8 cellular contexts compared by ENCODE assay signal in the genomic region with DNA sequence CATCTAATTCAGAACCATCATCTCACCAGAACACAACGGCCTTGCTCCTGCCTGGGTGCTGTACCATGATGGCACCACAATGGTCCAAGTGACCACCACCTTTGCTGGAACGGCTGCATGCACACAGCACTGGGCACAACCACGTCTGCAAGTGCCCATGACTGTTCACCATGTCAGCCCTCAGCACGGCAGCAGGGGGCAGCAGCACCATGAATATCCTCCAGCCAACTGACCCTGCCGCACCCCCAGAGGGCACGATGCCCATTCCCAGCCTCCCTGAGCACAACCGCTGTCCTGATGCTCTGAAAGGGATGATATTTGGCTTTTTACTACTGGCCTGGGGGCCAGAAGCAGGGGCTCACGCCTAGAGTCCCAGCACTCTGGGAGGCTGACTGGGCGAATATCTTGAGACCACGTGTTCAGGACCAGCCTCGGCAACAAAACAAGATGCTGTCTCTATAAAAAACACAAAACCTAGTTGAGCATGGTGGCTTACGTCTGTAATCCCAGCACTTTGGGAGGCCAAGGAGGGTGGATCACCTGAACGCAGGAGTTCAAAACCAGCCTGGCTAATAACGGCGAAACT. TPM values are rescaled to one million over a fixed set of nuclear protein-coding genes. Genes with fewer than 3 reads are reported as not detected.
DNase-seq lines count a peak whose midpoint lies in the region; ATAC-seq and TF ChIP-seq lines count a peak whose summit lies in the region.

No MANE protein-coding gene starts in this region.

- H3K4me1 ChIP-seq in foreskin keratinocyte = peaks cover 6% of the 10 kb centered on the region

- no peaks in the 10 kb centered on the region for H3K9me3 Mint-ChIP-seq in activated T-helper 17 cell treated with anti-CD3 and anti-CD28 coated beads, Interleukin-2, amount 50 U/mL, for 72 hours
- H3K9me3 Mint-ChIP-seq in osteocyte (ENCODE audit: unreplicated experiment) = no peaks in the 10 kb centered on the region

- no peaks in the 10 kb centered on the region for H3K27me3 Mint-ChIP-seq in activated T-helper 17 cell treated with anti-CD3 and anti-CD28 coated beads, Interleukin-2, amount 50 U/mL, for 72 hours
- H3K27me3 Mint-ChIP-seq in osteocyte (ENCODE audit: unreplicated experiment) = no peaks in the 10 kb centered on the region

- peak; percentile 70 for ATAC-seq in activated T-helper 17 cell treated with anti-CD3 and anti-CD28 coated beads, Interleukin-2, amount 50 U/mL, for 72 hours (replicated peaks)
- peak; percentile 40 for ATAC-seq in foreskin keratinocyte

- DNase-seq in NCI-H510A treated with DMSO at 0.1 percent for 48 hours (lab: John Stamatoyannopoulos, UW) (peak; percentile 2), NCI-H510A (lab: John Stamatoyannopoulos, UW) (no peak), NCI-H2227 (lab: John Stamatoyannopoulos, UW; ENCODE audit: unreplicated experiment) (peak; percentile 50), foreskin keratinocyte (peak in 1 of 2 donors; percentile 17), osteocyte (ENCODE audit: extremely low spot score, unreplicated experiment) (no peak), NCI-H187 (lab: John Stamatoyannopoulos, UW) (no peak), DMS114 treated with DMSO at 0.1 percent for 48 hours (lab: John Stamatoyannopoulos, UW; ENCODE audit: unreplicated experiment) (no peak)

- H3K4me1 Mint-ChIP-seq in activated T-helper 17 cell treated with anti-CD3 and anti-CD28 coated beads, Interleukin-2, amount 50 U/mL, for 72 hours = no peaks in the 10 kb centered on the region
- peaks cover 11% of the 10 kb centered on the region for H3K4me1 Mint-ChIP-seq in osteocyte (ENCODE audit: unreplicated experiment)

- peaks cover 55% of the 10 kb centered on the region for H3K36me3 Mint-ChIP-seq in activated T-helper 17 cell treated with anti-CD3 and anti-CD28 coated beads, Interleukin-2, amount 50 U/mL, for 72 hours (ENCODE audit: low read depth)
- H3K36me3 Mint-ChIP-seq in osteocyte (ENCODE audit: unreplicated experiment) = peaks cover 30% of the 10 kb centered on the region

- no peak overlapping the region for H3K27ac Mint-ChIP-seq in activated T-helper 17 cell treated with anti-CD3 and anti-CD28 coated beads, Interleukin-2, amount 50 U/mL, for 72 hours
- peak overlapping the region; percentile 67 for H3K27ac Mint-ChIP-seq in osteocyte (ENCODE audit: unreplicated experiment)

- TF ChIP-seq CTCF in foreskin keratinocyte (conservative IDR thresholded peaks at IDR 0.05) = peak; percentile 75
- TF ChIP-seq CTCF in osteocyte (IDR thresholded peaks at IDR 0.05) = peak; percentile 81

- no peak overlapping the region for H3K4me3 Mint-ChIP-seq in activated T-helper 17 cell treated with anti-CD3 and anti-CD28 coated beads, Interleukin-2, amount 50 U/mL, for 72 hours
- H3K4me3 Mint-ChIP-seq in osteocyte (ENCODE audit: unreplicated experiment) = no peak overlapping the region

- no peaks in the 10 kb centered on the region for H3K27me3 ChIP-seq in foreskin keratinocyte

- H3K27ac ChIP-seq in foreskin keratinocyte = no peak overlapping the region

RNA-seq across cellular contexts. Expression of a gene that starts 25.7 kb away (rescaled TPM):
- 1 to 10 TPM in 1 of 2 donors, under 1 TPM in 1; 0.48 to 3.8 TPM for total RNA-seq in activated T-helper 17 cell treated with anti-CD3 and anti-CD28 coated beads, Interleukin-2, amount 50 U/mL, for 72 hours
- total RNA-seq in foreskin keratinocyte (not detected in 2 replicates), osteocyte (1.7 and 1.8 TPM in 2 replicates)
- 0.10 TPM in 1 of 2 replicates, not detected in the other for polyA plus RNA-seq in foreskin keratinocyte

RNA-seq across cellular contexts. Expression of a gene that starts 32.2 kb away (rescaled TPM):
- total RNA-seq in activated T-helper 17 cell treated with anti-CD3 and anti-CD28 coated beads, Interleukin-2, amount 50 U/mL, for 72 hours = 10 to 100 TPM; 43.2 to 56.0 TPM
- total RNA-seq in foreskin keratinocyte = 16.0 and 16.8 TPM in 2 replicates
- polyA plus RNA-seq in foreskin keratinocyte = 13.5 and 13.6 TPM in 2 replicates
- total RNA-seq in osteocyte = 113 and 121 TPM in 2 replicates

RNA-seq across cellular contexts. Expression of a gene that starts 32.8 kb away (rescaled TPM):
- total RNA-seq in activated T-helper 17 cell treated with anti-CD3 and anti-CD28 coated beads, Interleukin-2, amount 50 U/mL, for 72 hours = 10 to 100 TPM; 11.7 to 14.6 TPM
- total RNA-seq in foreskin keratinocyte = 12.1 and 19.7 TPM in 2 replicates
- polyA plus RNA-seq in foreskin keratinocyte = 14.3 and 19.3 TPM in 2 replicates
- total RNA-seq in osteocyte = 43.9 and 45.2 TPM in 2 replicates

RNA-seq across cellular contexts. Expression of a gene that starts 35.8 kb away (rescaled TPM):
- total RNA-seq in activated T-helper 17 cell treated with anti-CD3 and anti-CD28 coated beads, Interleukin-2, amount 50 U/mL, for 72 hours = not detected
- not detected in 2 replicates for total RNA-seq in foreskin keratinocyte
- polyA plus RNA-seq in foreskin keratinocyte = not detected in 2 replicates
- total RNA-seq in osteocyte = not detected in 2 replicates

RNA-seq across cellular contexts. Expression of a gene that starts 38.0 kb away (rescaled TPM):
- total RNA-seq in activated T-helper 17 cell treated with anti-CD3 and anti-CD28 coated beads, Interleukin-2, amount 50 U/mL, for 72 hours = not detected
- total RNA-seq in foreskin keratinocyte = not detected in 2 replicates
- not detected in 2 replicates for polyA plus RNA-seq in foreskin keratinocyte
- not detected in 2 replicates for total RNA-seq in osteocyte

Comparison
In these comparisons a context has a peak if more than half of its experiments do, and no peak if none do; other contexts are left out.
1. DNase-seq: peak in NCI-H510A treated with DMSO at 0.1 percent for 48 hours (single experiment) and NCI-H2227 (single experiment); none in NCI-H510A (single experiment), osteocyte (single experiment), NCI-H187 (0 of 2) and DMS114 treated with DMSO at 0.1 percent for 48 hours (single experiment).